28 cellular contexts compared by ENCODE assay signal in the genomic region with DNA sequence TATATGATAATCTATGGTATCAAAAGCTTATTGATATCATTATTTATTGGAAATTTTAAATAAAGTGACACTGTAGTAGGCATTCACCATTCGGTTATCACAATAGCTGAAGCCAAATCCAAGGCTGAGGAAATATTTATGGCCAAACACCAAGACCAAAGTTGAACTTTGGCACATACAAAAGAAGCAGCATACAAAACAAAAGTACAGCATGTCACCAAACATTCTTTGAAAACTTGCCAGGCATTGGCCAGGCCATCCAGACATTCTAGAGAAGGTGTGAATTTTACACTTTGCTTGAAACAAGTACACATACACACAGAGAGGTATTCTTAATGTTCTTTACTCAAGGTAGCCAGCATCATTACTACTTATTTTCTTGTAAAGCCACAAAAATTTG.
"Had no signal": no experiment of that assay in that cellular context is flagged by ENCODE, and none has a peak within 500 bp of the region (broad histone marks: within the 10 kb centered on the region; RNA-seq: fewer than 3 reads in every experiment).

No MANE protein-coding gene starts in this region.

- H3K36me3 ChIP-seq: colonic mucosa, esophagus squamous epithelium, gastroesophageal sphincter had no signal

- FAIRE-seq: astrocyte had no signal

- H3K27me3 ChIP-seq: body of pancreas, colonic mucosa, dorsolateral prefrontal cortex, esophagus squamous epithelium, gastroesophageal sphincter had no signal

- H3K4me3 Mint-ChIP-seq: activated CD4-positive, alpha-beta memory T cell treated with anti-CD3 and anti-CD28 coated beads, Interleukin-2, amount 10 ng/mL, durations not matched to agents 7 days and 5 days; activated CD4-positive, alpha-beta T cell treated with anti-CD3 and anti-CD28 coated beads, Interleukin-2, amount 10 ng/mL, durations not matched to agents 7 days and 5 days; activated naive CD8-positive, alpha-beta T cell; activated T-cell treated with anti-CD3 and anti-CD28 coated beads, Interleukin-2, amount 50 U/mL, for 4 hours; activated T-helper 17 cell treated with anti-CD3 and anti-CD28 coated beads, Interleukin-2, amount 50 U/mL, for 72 hours; WTC11 had no signal

- DNase-seq: activated CD4-positive, alpha-beta memory T cell treated with anti-CD3 and anti-CD28 coated beads, Interleukin-2, amount 10 ng/mL, durations not matched to agents 7 days and 5 days; activated CD4-positive, alpha-beta T cell treated with anti-CD3 and anti-CD28 coated beads for 1 hour; activated CD4-positive, alpha-beta T cell treated with anti-CD3 and anti-CD28 coated beads for 4 hours; activated CD4-positive, alpha-beta T cell treated with anti-CD3 and anti-CD28 coated beads, Interleukin-2, amount 10 ng/mL, durations not matched to agents 7 days and 5 days; activated CD4-positive, alpha-beta T cell treated with anti-CD3 and anti-CD28 coated beads, Interleukin-2, amount 50 U/mL, for 4 hours; activated effector memory CD4-positive, alpha-beta T cell treated with Interleukin-2 at 50 U/mL for 16 hours; activated gamma-delta T cell treated with Interleukin-2 at 50 U/mL for 16 hours; activated naive CD4-positive, alpha-beta T cell treated with anti-CD3 and anti-CD28 coated beads, Interleukin-2, amount 50 U/mL, for 16 hours; activated naive CD4-positive, alpha-beta T cell treated with Interleukin-2 at 50 U/mL for 16 hours; activated T-cell treated with anti-CD3 and anti-CD28 coated beads, Interleukin-2, amount 50 U/mL, for 4 hours; amniotic stem cell; anterior cingulate cortex; body of pancreas; central memory CD4-positive, alpha-beta T cell; cerebellar nuclear complex; colonic mucosa; dorsolateral prefrontal cortex; effector memory CD4-positive, alpha-beta T cell; esophagus squamous epithelium; foreskin melanocyte; T-helper 2 cell had no signal

- H3K9me3 ChIP-seq: body of pancreas had no signal

- H3K27ac ChIP-seq: body of pancreas, colonic mucosa, dorsolateral prefrontal cortex, epithelial cell of prostate, esophagus squamous epithelium, gastroesophageal sphincter, VCaP had no signal

- H3K4me3 ChIP-seq: body of pancreas, colonic mucosa, dorsolateral prefrontal cortex, esophagus squamous epithelium, gastroesophageal sphincter had no signal

- ATAC-seq: activated T-cell treated with anti-CD3 and anti-CD28 coated beads, Interleukin-2, amount 50 U/mL, for 4 hours; activated T-helper 17 cell treated with anti-CD3 and anti-CD28 coated beads, Interleukin-2, amount 50 U/mL, for 72 hours; body of pancreas; gastroesophageal sphincter; WTC11 had no signal

- H3K27ac Mint-ChIP-seq: activated CD4-positive, alpha-beta memory T cell treated with anti-CD3 and anti-CD28 coated beads, Interleukin-2, amount 10 ng/mL, durations not matched to agents 7 days and 5 days; activated CD4-positive, alpha-beta T cell treated with anti-CD3 and anti-CD28 coated beads, Interleukin-2, amount 10 ng/mL, durations not matched to agents 7 days and 5 days; activated naive CD8-positive, alpha-beta T cell; activated T-helper 17 cell treated with anti-CD3 and anti-CD28 coated beads, Interleukin-2, amount 50 U/mL, for 72 hours; WTC11 had no signal

- H3K27me3 Mint-ChIP-seq: activated CD4-positive, alpha-beta memory T cell treated with anti-CD3 and anti-CD28 coated beads, Interleukin-2, amount 10 ng/mL, durations not matched to agents 7 days and 5 days; activated CD4-positive, alpha-beta T cell treated with anti-CD3 and anti-CD28 coated beads, Interleukin-2, amount 10 ng/mL, durations not matched to agents 7 days and 5 days; activated naive CD8-positive, alpha-beta T cell; activated T-helper 17 cell treated with anti-CD3 and anti-CD28 coated beads, Interleukin-2, amount 50 U/mL, for 72 hours had no signal

- H3K4me1 Mint-ChIP-seq: activated CD4-positive, alpha-beta memory T cell treated with anti-CD3 and anti-CD28 coated beads, Interleukin-2, amount 10 ng/mL, durations not matched to agents 7 days and 5 days; activated CD4-positive, alpha-beta T cell treated with anti-CD3 and anti-CD28 coated beads, Interleukin-2, amount 10 ng/mL, durations not matched to agents 7 days and 5 days; activated T-helper 17 cell treated with anti-CD3 and anti-CD28 coated beads, Interleukin-2, amount 50 U/mL, for 72 hours had no signal

- H3K36me3 Mint-ChIP-seq: activated naive CD8-positive, alpha-beta T cell had no signal

- H3K4me1 ChIP-seq: body of pancreas, colonic mucosa, esophagus squamous epithelium, gastroesophageal sphincter had no signal
